ENCODE assay signal across 8 cellular contexts in genomic region chr6:24935753-24936152, GRCh38. TPM values are rescaled to one million over a fixed set of nuclear protein-coding genes. Genes with fewer than 3 reads are reported as not detected.
A peak's percentile ranks its signal among the peaks of the same experiment; 100 is the strongest.
DNase-seq lines count a peak whose midpoint lies in the region; ATAC-seq and TF ChIP-seq lines count a peak whose summit lies in the region.

Gene RIPOR2 (minus strand): TSS chr6:24935960. CDS start chr6:24935898, 62 bp downstream.

- ATAC-seq in Right ventricle myocardium inferior = peak; percentile 37

- no peaks in the 10 kb centered on the region for H3K9me3 ChIP-seq in right atrium auricular region

- H3K36me3 ChIP-seq in right atrium auricular region = no peaks in the 10 kb centered on the region

- intact Hi-C loops in Right ventricle myocardium inferior (cut with DNase I) = no loop called here

- no peak within 1 kb of the TSS for H3K4me3 ChIP-seq in right atrium auricular region

- TF ChIP-seq CTCF in right atrium auricular region (IDR thresholded peaks at IDR 0.05) = no peak

- H3K4me1 ChIP-seq in right atrium auricular region = peaks cover 0 to 15% of the 10 kb centered on the region in 2 donors

- H3K27me3 ChIP-seq in right atrium auricular region = no peaks in the 10 kb centered on the region

- DNase-seq in Right ventricle myocardium inferior (ENCODE audit: missing footprints) = peak; percentile 81
- DNase-seq in right atrium auricular region (ENCODE audit: low spot score) = no peak
- DNase-seq in NAMALWA (ENCODE audit: low spot score) = peak; percentile 91
- peak; percentile 74 to 77 for DNase-seq in activated T-cell treated with anti-CD3 and anti-CD28 coated beads, Interleukin-2, amount 50 U/mL, for 48 hours
- DNase-seq in iPS DF 19.7 (ENCODE audit: low read depth, low spot score) = peak; percentile 67
- DNase-seq in stimulated activated CD8-positive, alpha-beta memory T cell treated with anti-CD3 and anti-CD28 coated beads, Interleukin-4, amount 100 ng/mL, for 48 hours = peak; percentile 74
- DNase-seq in DMS114 treated with DMSO at 0.1 percent for 48 hours (lab: John Stamatoyannopoulos, UW; ENCODE audit: unreplicated experiment) = no peak
- no peak for DNase-seq in HuH-7 (ENCODE audit: low spot score)

- H3K27ac ChIP-seq in right atrium auricular region = no peak within 1 kb of the TSS

RNA-seq across cellular contexts. Expression of gene RIPOR2, which starts in this region (rescaled TPM):
- total RNA-seq in Right ventricle myocardium inferior (2.6 TPM), right atrium auricular region (1 to 10 TPM; 2.4 to 7.3 TPM)

Comparison
In these comparisons a context has a peak if more than half of its experiments do, and no peak if none do; other contexts are left out.
1. DNase-seq: peak in Right ventricle myocardium inferior (single experiment), NAMALWA (single experiment), activated T-cell treated with anti-CD3 and anti-CD28 coated beads, Interleukin-2, amount 50 U/mL, for 48 hours (2 of 2), iPS DF 19.7 (single experiment) and stimulated activated CD8-positive, alpha-beta memory T cell treated with anti-CD3 and anti-CD28 coated beads, Interleukin-4, amount 100 ng/mL, for 48 hours (single experiment); none in right atrium auricular region (single experiment), DMS114 treated with DMSO at 0.1 percent for 48 hours (single experiment) and HuH-7 (single experiment).